28 cellular contexts compared by ENCODE assay signal in genomic region chr3:177517906-177518305, GRCh38.
"Had no signal": no experiment of that assay in that cellular context is flagged by ENCODE, and none has a peak within 500 bp of the region (broad histone marks: within the 10 kb centered on the region; RNA-seq: fewer than 3 reads in every experiment).

No MANE protein-coding gene starts in this region.

- H3K9me3 ChIP-seq: Peyer's patch, SJCRH30 had no signal

- H3K27ac Mint-ChIP-seq: activated naive CD4-positive, alpha-beta T cell treated with anti-CD3 and anti-CD28 coated beads for 36 hours; activated naive CD8-positive, alpha-beta T cell had no signal

- H3K4me3 Mint-ChIP-seq: activated naive CD4-positive, alpha-beta T cell treated with anti-CD3 and anti-CD28 coated beads for 36 hours; activated naive CD8-positive, alpha-beta T cell; activated T-cell treated with anti-CD3 and anti-CD28 coated beads, Interleukin-2, amount 50 U/mL, for 4 hours had no signal

- DNase-seq: activated CD4-positive, alpha-beta T cell treated with anti-CD3 and anti-CD28 coated beads for 4 hours; activated CD8-positive, alpha-beta memory T cell treated with anti-CD3 and anti-CD28 coated beads for 24 hours; activated gamma-delta T cell; activated naive CD4-positive, alpha-beta T cell treated with anti-CD3 and anti-CD28 coated beads for 36 hours; activated T-cell treated with anti-CD3 and anti-CD28 coated beads, Interleukin-2, amount 50 U/mL, for 4 hours; amygdala; brain microvascular endothelial cell; Kasumi-1; KBM-7; NCI-H1092; NCI-H1417; NCI-H2029; NCI-H2107; NCI-H2171 treated with DMSO at 0.1 percent for 48 hours; NCI-H345; NCI-H510A; NCI-H526 treated with DMSO at 0.1 percent for 48 hours; NCI-H82; OCI-M1; Peyer's patch; Right ventricle myocardium superior; SJCRH30; SW 1271 had no signal

- H3K4me3 ChIP-seq: cardiac muscle cell, Peyer's patch, SJCRH30 had no signal

- H3K36me3 ChIP-seq: brain microvascular endothelial cell, cardiac muscle cell, Peyer's patch, SJCRH30 had no signal

- ATAC-seq: activated CD4-positive, CD25-positive, alpha-beta regulatory T cell treated with anti-CD3 and anti-CD28 coated beads, Interleukin-2, amount 50 U/mL, for 24 hours; activated T-cell treated with anti-CD3 and anti-CD28 coated beads, Interleukin-2, amount 50 U/mL, for 4 hours; SK-N-SH treated with all-trans-retinoic acid at 6 μM for 48 hours had no signal

- H3K36me3 Mint-ChIP-seq: activated naive CD8-positive, alpha-beta T cell had no signal

- H3K27me3 ChIP-seq: brain microvascular endothelial cell, cardiac muscle cell, Peyer's patch, SJCRH30 had no signal

- H3K27me3 Mint-ChIP-seq: activated naive CD8-positive, alpha-beta T cell had no signal

- H3K9me3 Mint-ChIP-seq: activated naive CD4-positive, alpha-beta T cell treated with anti-CD3 and anti-CD28 coated beads for 36 hours; activated T-cell treated with anti-CD3 and anti-CD28 coated beads, Interleukin-2, amount 50 U/mL, for 4 hours had no signal

- H3K27ac ChIP-seq: brain microvascular endothelial cell, cardiac muscle cell, Peyer's patch, RWPE1, SJCRH30 had no signal
